1 cellular context compared by ENCODE assay signal in genomic region chr4:67746797-67747495, GRCh38.
TF ChIP-seq lines count a peak whose summit lies in the region.

No MANE protein-coding gene starts in this region.

TF ChIP-seq in GM12878, 131 proteins besides CTCF, POLR2A, EP300 and RAD21 (continued from another document):
- TF ChIP-seq ATF2 (IDR thresholded peaks at IDR 0.05; ENCODE audit: low read length), result no peak
- TF ChIP-seq ATF7 (IDR thresholded peaks at IDR 0.05; ENCODE audit: low read depth), result 0 out of 2 replicates have a peak, but pooled peaks have one; percentile 22
TF ChIP-seq in GM12878: peak in this region for 2.
